Comparison of ENCODE assay signal across 16 cellular contexts in genomic region chr1:117561551-117561950, GRCh38.
"Had no signal": no experiment of that assay in that cellular context is flagged by ENCODE, and none has a peak within 500 bp of the region (broad histone marks: within the 10 kb centered on the region; RNA-seq: fewer than 3 reads in every experiment).

No MANE protein-coding gene starts in this region.

- H3K4me1 ChIP-seq: vagina had no signal

- H3K9me3 ChIP-seq: colonic mucosa, transverse colon, vagina had no signal

- H3K27me3 ChIP-seq: colonic mucosa, transverse colon, vagina had no signal

- ATAC-seq: esophagus mucosa, natural killer cell, right cardiac atrium had no signal

- H3K4me3 ChIP-seq: colonic mucosa, transverse colon, vagina had no signal

- H3K36me3 ChIP-seq: colonic mucosa, transverse colon, vagina had no signal

- DNase-seq: activated CD4-positive, alpha-beta T cell treated with anti-CD3 and anti-CD28 coated beads, Interleukin-2, amount 10 ng/mL, durations not matched to agents 24 days and 14 days; activated CD4-positive, CD25-positive, alpha-beta regulatory T cell; activated T-cell treated with anti-CD3 and anti-CD28 coated beads, Interleukin-2, amount 50 U/mL, for 1 hour; colonic mucosa; hippocampal formation; kidney; mesenchymal stem cell; natural killer cell; right cardiac atrium; small intestine; stimulated activated CD4-positive, alpha-beta T cell treated with anti-CD3 and anti-CD28 coated beads, Interleukin-4, amount 100 ng/mL, for 4 hours; stimulated activated CD8-positive, alpha-beta memory T cell treated with anti-CD3 and anti-CD28 coated beads, Interleukin-4, amount 100 ng/mL, for 48 hours; stimulated activated naive CD4-positive, alpha-beta T cell treated with Interleukin-2 at 50 U/mL for 16 hours; transverse colon had no signal

- H3K27ac ChIP-seq: vagina had no signal
